In the genomic region with DNA sequence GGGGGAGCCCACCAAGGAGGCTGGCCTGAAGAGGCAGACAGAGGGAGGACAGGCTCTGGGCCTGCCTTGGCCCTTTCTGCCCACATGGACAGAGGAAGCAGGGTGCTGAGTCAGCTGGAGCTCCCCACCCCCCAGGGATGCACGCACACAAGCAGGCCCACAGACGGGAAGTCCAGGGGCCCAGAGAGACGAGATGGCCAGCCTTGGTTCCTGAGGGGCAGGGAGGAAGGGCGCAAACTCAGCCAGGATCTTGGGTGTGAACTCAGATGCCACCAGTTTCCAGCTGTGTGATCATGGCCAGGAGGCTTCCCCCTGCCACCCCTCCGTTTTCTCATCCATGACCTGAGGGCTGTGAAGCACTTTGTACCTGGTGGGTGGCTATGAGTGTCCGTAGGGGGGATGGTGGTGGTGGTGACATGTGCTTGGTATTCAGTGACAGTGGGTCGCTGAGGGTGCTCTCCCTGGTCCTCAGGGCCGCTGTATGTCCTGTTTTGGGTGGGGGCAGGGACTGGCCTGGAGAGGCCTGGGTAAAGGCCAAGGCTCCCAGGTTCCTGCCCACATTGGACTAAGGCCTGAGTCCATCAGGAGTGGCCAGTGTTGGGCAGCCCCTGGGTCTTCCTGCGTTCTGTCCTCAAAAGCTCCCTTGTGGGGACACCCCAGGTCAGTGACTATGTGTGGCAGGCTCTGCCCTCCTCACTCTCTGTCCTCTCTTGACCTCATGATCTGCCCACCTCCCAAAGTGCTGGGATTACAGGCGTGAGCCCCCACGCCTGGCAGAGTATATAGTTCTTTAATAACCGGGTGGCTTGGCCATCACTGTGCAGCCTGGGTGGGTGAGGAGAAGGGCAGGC, we compare ENCODE assay signal across 1 cellular context.
A peak's percentile ranks its signal among the peaks of the same experiment; 100 is the strongest.
TF ChIP-seq lines count a peak whose summit lies in the region.

No MANE protein-coding gene starts in this region.

TF ChIP-seq in HepG2, 621 proteins besides CTCF, POLR2A, EP300 and RAD21 (continued from another document):
- TF ChIP-seq, protein P1, sequence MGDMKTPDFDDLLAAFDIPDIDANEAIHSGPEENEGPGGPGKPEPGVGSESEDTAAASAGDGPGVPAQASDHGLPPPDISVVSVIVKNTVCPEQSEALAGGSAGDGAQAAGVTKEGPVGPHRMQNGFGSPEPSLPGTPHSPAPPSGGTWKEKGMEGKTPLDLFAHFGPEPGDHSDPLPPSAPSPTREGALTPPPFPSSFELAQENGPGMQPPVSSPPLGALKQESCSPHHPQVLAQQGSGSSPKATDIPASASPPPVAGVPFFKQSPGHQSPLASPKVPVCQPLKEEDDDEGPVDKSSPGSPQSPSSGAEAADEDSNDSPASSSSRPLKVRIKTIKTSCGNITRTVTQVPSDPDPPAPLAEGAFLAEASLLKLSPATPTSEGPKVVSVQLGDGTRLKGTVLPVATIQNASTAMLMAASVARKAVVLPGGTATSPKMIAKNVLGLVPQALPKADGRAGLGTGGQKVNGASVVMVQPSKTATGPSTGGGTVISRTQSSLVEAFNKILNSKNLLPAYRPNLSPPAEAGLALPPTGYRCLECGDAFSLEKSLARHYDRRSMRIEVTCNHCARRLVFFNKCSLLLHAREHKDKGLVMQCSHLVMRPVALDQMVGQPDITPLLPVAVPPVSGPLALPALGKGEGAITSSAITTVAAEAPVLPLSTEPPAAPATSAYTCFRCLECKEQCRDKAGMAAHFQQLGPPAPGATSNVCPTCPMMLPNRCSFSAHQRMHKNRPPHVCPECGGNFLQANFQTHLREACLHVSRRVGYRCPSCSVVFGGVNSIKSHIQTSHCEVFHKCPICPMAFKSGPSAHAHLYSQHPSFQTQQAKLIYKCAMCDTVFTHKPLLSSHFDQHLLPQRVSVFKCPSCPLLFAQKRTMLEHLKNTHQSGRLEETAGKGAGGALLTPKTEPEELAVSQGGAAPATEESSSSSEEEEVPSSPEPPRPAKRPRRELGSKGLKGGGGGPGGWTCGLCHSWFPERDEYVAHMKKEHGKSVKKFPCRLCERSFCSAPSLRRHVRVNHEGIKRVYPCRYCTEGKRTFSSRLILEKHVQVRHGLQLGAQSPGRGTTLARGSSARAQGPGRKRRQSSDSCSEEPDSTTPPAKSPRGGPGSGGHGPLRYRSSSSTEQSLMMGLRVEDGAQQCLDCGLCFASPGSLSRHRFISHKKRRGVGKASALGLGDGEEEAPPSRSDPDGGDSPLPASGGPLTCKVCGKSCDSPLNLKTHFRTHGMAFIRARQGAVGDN (CRISPR knock-in tag; IDR thresholded peaks at IDR 0.05), result peak; percentile 9; the same call in 1 of the 2 replicates
- no peak for TF ChIP-seq GATA4 (IDR thresholded peaks at IDR 0.05; ENCODE audit: borderline replicate concordance, low read depth)
- no peak for TF ChIP-seq ATF7 (IDR thresholded peaks at IDR 0.05)
- TF ChIP-seq ATF7 (CRISPR knock-in tag; IDR thresholded peaks at IDR 0.05), result 0 out of 2 replicates have a peak, but pooled peaks have one; percentile 58
- no peak for TF ChIP-seq MATR3 (CRISPR knock-in tag; IDR thresholded peaks at IDR 0.05)
- TF ChIP-seq SRSF9 (IDR thresholded peaks at IDR 0.05; ENCODE audit: borderline replicate concordance, insufficient read depth, low read depth, low read length, poor library complexity, severe bottlenecking), result no peak
- TF ChIP-seq ZFP36L2 (CRISPR knock-in tag; IDR thresholded peaks at IDR 0.05), result no peak
- no peak for TF ChIP-seq THYN1 (CRISPR knock-in tag; IDR thresholded peaks at IDR 0.05; ENCODE audit: borderline replicate concordance, low read depth)
- no peak for TF ChIP-seq ZNF883 (CRISPR knock-in tag; IDR thresholded peaks at IDR 0.05; ENCODE audit: not compliant biosample characterization)
- peak; percentile 57; the same call in 1 of the 2 replicates for TF ChIP-seq TARDBP (CRISPR knock-in tag; IDR thresholded peaks at IDR 0.05)
- TF ChIP-seq ZNF414 (CRISPR knock-in tag; IDR thresholded peaks at IDR 0.05), result no peak
- TF ChIP-seq GABPB1 (CRISPR knock-in tag; IDR thresholded peaks at IDR 0.05), result peak; percentile 69
- TF ChIP-seq ZNF253 (CRISPR knock-in tag; IDR thresholded peaks at IDR 0.05; ENCODE audit: borderline replicate concordance), result no peak
- TF ChIP-seq NR0B2 (CRISPR knock-in tag; IDR thresholded peaks at IDR 0.05), result no peak
- TF ChIP-seq ZNF761 (CRISPR knock-in tag; conservative IDR thresholded peaks at IDR 0.05), result no peak
- TF ChIP-seq TBX2 (CRISPR knock-in tag; IDR thresholded peaks at IDR 0.05; ENCODE audit: borderline replicate concordance), result peak; percentile 17; the same call in 1 of the 2 replicates
- 0 out of 2 replicates have a peak, but pooled peaks have one; percentile 5 for TF ChIP-seq KDM5B (CRISPR knock-in tag; IDR thresholded peaks at IDR 0.05; ENCODE audit: borderline replicate concordance)
- no peak for TF ChIP-seq ZNF790 (CRISPR knock-in tag; IDR thresholded peaks at IDR 0.05; ENCODE audit: borderline replicate concordance)
- no peak for TF ChIP-seq ZNF260 (CRISPR knock-in tag; IDR thresholded peaks at IDR 0.05; ENCODE audit: borderline replicate concordance, low read depth)
- peak; percentile 78 for TF ChIP-seq MAFF (IDR thresholded peaks at IDR 0.05; ENCODE audit: low read depth, low read length)
